ENCODE assay signal across 20 cellular contexts in the genomic region with DNA sequence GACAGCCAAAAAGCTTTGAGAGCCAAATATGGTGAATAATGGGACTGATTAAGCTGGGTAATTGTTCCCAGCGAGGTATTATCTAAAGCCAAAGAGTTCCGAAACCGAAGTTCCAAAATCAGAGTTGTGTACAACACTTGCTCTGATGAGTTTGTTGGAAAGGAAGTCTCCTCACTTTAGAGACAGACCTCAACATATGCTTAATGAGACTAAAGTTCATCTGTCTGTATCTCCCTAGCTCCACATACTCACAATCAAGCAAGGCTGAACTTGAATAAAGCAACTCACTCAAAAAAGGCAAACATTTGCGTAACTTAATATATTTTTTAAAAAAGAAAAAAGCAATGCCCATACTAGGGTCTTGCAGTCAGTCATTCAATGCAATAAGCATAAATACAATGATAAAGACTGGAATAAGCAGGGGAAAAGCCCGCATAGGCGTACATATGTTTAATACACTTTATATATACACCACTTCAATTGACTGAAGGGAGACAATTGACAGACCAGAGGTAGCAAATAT.
DNase-seq lines count a peak whose midpoint lies in the region; FAIRE-seq and TF ChIP-seq lines count a peak whose summit lies in the region.
"Had no signal": no experiment of that assay in that cellular context is flagged by ENCODE, and none has a peak within 500 bp of the region (broad histone marks: within the 10 kb centered on the region; RNA-seq: fewer than 3 reads in every experiment).

No MANE protein-coding gene starts in this region.

- peak overlapping the region in 3 of 4 donors; percentile 16 to 85 (median 83) for H3K27ac ChIP-seq in Peyer's patch
- peak overlapping the region in 3 of 4 donors; percentile 23 to 69 (median 32) for H3K27ac ChIP-seq in esophagus squamous epithelium
- H3K27ac ChIP-seq in small intestine (ENCODE audit: low read depth in 1 of 2, low read length in 1 of 2) = peak overlapping the region; percentile 37 to 52
- no peak overlapping the region for H3K27ac ChIP-seq in testis
- H3K27ac ChIP-seq: cardiac muscle cell, GM23248, left lung, tibial artery, WERI-Rb-1 had no signal

- H3K27me3 ChIP-seq in Peyer's patch (no peaks in the 10 kb centered on the region), esophagus squamous epithelium (no peaks in the 10 kb centered on the region), small intestine (ENCODE audit: control insufficient read depth in 2 of 2, insufficient read depth in 2 of 2, low read length in 2 of 2) (no peaks in the 10 kb centered on the region), testis (no peaks in the 10 kb centered on the region)
- H3K27me3 ChIP-seq: cardiac muscle cell, left lung, tibial artery had no signal

- TF ChIP-seq CTCF in Peyer's patch (IDR thresholded peaks at IDR 0.05) = no peak
- TF ChIP-seq CTCF in esophagus squamous epithelium (IDR thresholded peaks at IDR 0.05) = no peak
- no peak for TF ChIP-seq CTCF in mesothelial cell of epicardium (IDR thresholded peaks at IDR 0.05; ENCODE audit: unreplicated experiment)
- no peak for TF ChIP-seq CTCF in testis (IDR thresholded peaks at IDR 0.05)

- DNase-seq in Peyer's patch (no peak), esophagus squamous epithelium (lab: John Stamatoyannopoulos, UW) (no peak), mesothelial cell of epicardium (ENCODE audit: low spot score in 2 of 2, unreplicated experiment in 2 of 2) (no peak), small intestine (peak; percentile 59), OCI-M1 (lab: John Stamatoyannopoulos, UW) (no peak), testis (no peak), HPDE6-E6E7 (ENCODE audit: extremely low spot score) (no peak)
- DNase-seq: activated effector memory CD4-positive, alpha-beta T cell treated with Interleukin-2 at 50 U/mL for 16 hours; DMS79 treated with DMSO at 0.1 percent for 48 hours; GM23248; left lung; NCI-H146; NCI-H774; stimulated activated CD4-positive, alpha-beta T cell treated with anti-CD3 and anti-CD28 coated beads, Interleukin-1b, Interleukin-23, amount 100 ng/mL, for 48 hours; T-helper 17 cell; tibial artery; WERI-Rb-1 had no signal

- peaks cover 5% of the 10 kb centered on the region for H3K9me3 Mint-ChIP-seq in mesothelial cell of epicardium
- H3K9me3 Mint-ChIP-seq: stimulated activated memory B cell treated with anti-CD40 and anti-IgM and Interleukin-4, amounts not matched to agents 10 μg/mL and 1 μg/mL and 100 μg/mL, for 72 hours had no signal

- no peak overlapping the region for H3K4me3 ChIP-seq in Peyer's patch
- H3K4me3 ChIP-seq in esophagus squamous epithelium = no peak overlapping the region
- no peak overlapping the region for H3K4me3 ChIP-seq in small intestine (ENCODE audit: low read depth in 1 of 2, low read length in 2 of 2)
- H3K4me3 ChIP-seq in testis = no peak overlapping the region
- H3K4me3 ChIP-seq: cardiac muscle cell, GM23248, left lung, tibial artery had no signal

- H3K36me3 Mint-ChIP-seq in mesothelial cell of epicardium = peaks cover 21% of the 10 kb centered on the region

- H3K36me3 ChIP-seq in Peyer's patch = no peaks in the 10 kb centered on the region
- peaks cover 0 to 6% (median 0%) of the 10 kb centered on the region in 3 donors for H3K36me3 ChIP-seq in esophagus squamous epithelium
- H3K36me3 ChIP-seq in small intestine (ENCODE audit: control insufficient read depth in 2 of 2, insufficient read depth in 2 of 2, low read length in 2 of 2) = no peaks in the 10 kb centered on the region
- no peaks in the 10 kb centered on the region for H3K36me3 ChIP-seq in testis (ENCODE audit: low read depth, missing control alignments)
- H3K36me3 ChIP-seq: left lung, WERI-Rb-1 had no signal

- peaks cover 0 to 33% (median 0%) of the 10 kb centered on the region in 4 donors for H3K4me1 ChIP-seq in Peyer's patch
- H3K4me1 ChIP-seq in esophagus squamous epithelium = peaks cover 0 to 40% (median 13%) of the 10 kb centered on the region in 3 donors
- peaks cover 10 to 15% of the 10 kb centered on the region in 2 donors for H3K4me1 ChIP-seq in small intestine (ENCODE audit: control insufficient read depth in 2 of 2, insufficient read depth in 1 of 2, low read depth in 1 of 2, low read length in 1 of 2)
- peaks cover 10% of the 10 kb centered on the region for H3K4me1 ChIP-seq in testis

- H3K4me3 Mint-ChIP-seq in mesothelial cell of epicardium = no peak overlapping the region
- H3K4me3 Mint-ChIP-seq: IgD-negative memory B cell; stimulated activated memory B cell treated with anti-CD40 and anti-IgM and Interleukin-4, amounts not matched to agents 10 μg/mL and 1 μg/mL and 100 μg/mL, for 72 hours; T-helper 17 cell had no signal

- no peak for FAIRE-seq in small intestine (lab: Jason Lieb, UNC)

- 59 to 69% methylated on average over 6 of the region's 6 CpGs for WGBS in esophagus squamous epithelium, 2 donors
- WGBS in small intestine, 3 donors = 48 to 65% (median 61%) methylated on average over 6 of the region's 6 CpGs
- 71 to 81% methylated on average over 6 of the region's 6 CpGs for WGBS in testis, 2 donors

- TF ChIP-seq POLR2A in Peyer's patch (IDR thresholded peaks at IDR 0.05) = no peak
- no peak for TF ChIP-seq POLR2A in esophagus squamous epithelium (IDR thresholded peaks at IDR 0.05)
- TF ChIP-seq POLR2A in testis (IDR thresholded peaks at IDR 0.05) = no peak

- intact Hi-C loops in esophagus squamous epithelium (cut with DNase I) (no loop called here), testis (cut with DNase I; ENCODE audit: low total_unique reads) (no loop called here)

- H3K27ac Mint-ChIP-seq in mesothelial cell of epicardium = peak overlapping the region; percentile 75
- H3K27ac Mint-ChIP-seq: IgD-negative memory B cell; stimulated activated memory B cell treated with anti-CD40 and anti-IgM and Interleukin-4, amounts not matched to agents 10 μg/mL and 1 μg/mL and 100 μg/mL, for 72 hours; T-helper 17 cell had no signal

- H3K4me1 Mint-ChIP-seq in mesothelial cell of epicardium = peaks cover 48% of the 10 kb centered on the region
- H3K4me1 Mint-ChIP-seq: stimulated activated memory B cell treated with anti-CD40 and anti-IgM and Interleukin-4, amounts not matched to agents 10 μg/mL and 1 μg/mL and 100 μg/mL, for 72 hours; T-helper 17 cell had no signal

- no peaks in the 10 kb centered on the region for H3K27me3 Mint-ChIP-seq in mesothelial cell of epicardium (ENCODE audit: low read depth)
- H3K27me3 Mint-ChIP-seq: IgD-negative memory B cell; stimulated activated memory B cell treated with anti-CD40 and anti-IgM and Interleukin-4, amounts not matched to agents 10 μg/mL and 1 μg/mL and 100 μg/mL, for 72 hours had no signal

- no peaks in the 10 kb centered on the region for H3K9me3 ChIP-seq in Peyer's patch
- no peaks in the 10 kb centered on the region for H3K9me3 ChIP-seq in esophagus squamous epithelium
- no peaks in the 10 kb centered on the region for H3K9me3 ChIP-seq in small intestine (ENCODE audit: control insufficient read depth, low read depth)
- no peaks in the 10 kb centered on the region for H3K9me3 ChIP-seq in testis
- H3K9me3 ChIP-seq: left lung, tibial artery had no signal

Comparison
In these comparisons a context has a peak if more than half of its experiments do, and no peak if none do; other contexts are left out.
1. H3K27ac ChIP-seq: peak in Peyer's patch (3 of 4), esophagus squamous epithelium (3 of 4) and small intestine (2 of 2); none in testis (0 of 2).